Comparison of ENCODE assay signal across 1 cellular context in genomic region chr7:95157381-95157780, GRCh38.
TF ChIP-seq lines count a peak whose summit lies in the region.

No MANE protein-coding gene starts in this region.

TF ChIP-seq in WTC11, 78 proteins besides CTCF, POLR2A, EP300 and RAD21 (continued from another document):
- TF ChIP-seq ZBTB43 (CRISPR knock-in tag; IDR thresholded peaks at IDR 0.05) (no peak), AFF4 (CRISPR knock-in tag; IDR thresholded peaks at IDR 0.05; ENCODE audit: borderline replicate concordance) (no peak), NFATC4 (CRISPR knock-in tag; IDR thresholded peaks at IDR 0.05) (no peak), SMAD4 (CRISPR knock-in tag; IDR thresholded peaks at IDR 0.05) (no peak), TEAD4 (CRISPR knock-in tag; IDR thresholded peaks at IDR 0.05) (no peak), ERG (CRISPR knock-in tag; IDR thresholded peaks at IDR 0.05) (no peak), ETV6 (CRISPR knock-in tag; IDR thresholded peaks at IDR 0.05) (no peak), PREB (CRISPR knock-in tag; IDR thresholded peaks at IDR 0.05; ENCODE audit: borderline replicate concordance) (no peak), ZNF532 (CRISPR knock-in tag; IDR thresholded peaks at IDR 0.05; ENCODE audit: borderline replicate concordance) (no peak), ZNF423 (CRISPR knock-in tag; IDR thresholded peaks at IDR 0.05) (no peak)
